In genomic region chr15:76059320-76060097, GRCh38 we compare ENCODE assay signal across 9 cellular contexts. TPM values are rescaled to one million over a fixed set of nuclear protein-coding genes. Genes with fewer than 3 reads are reported as not detected.
DNase-seq lines count a peak whose midpoint lies in the region; ATAC-seq and TF ChIP-seq lines count a peak whose summit lies in the region.
"Had no signal": no experiment of that assay in that cellular context is flagged by ENCODE, and none has a peak within 500 bp of the region (broad histone marks: within the 10 kb centered on the region; RNA-seq: fewer than 3 reads in every experiment).

Gene TMEM266 (plus strand): TSS chr15:76059985. CDS start chr15:76134264, 74,279 bp downstream.

- no peak within 1 kb of the TSS for H4K8ac ChIP-seq in mesenchymal stem cell (ENCODE audit: low read length)

- H2BK5ac ChIP-seq in mesenchymal stem cell (ENCODE audit: low read depth, low read length, poor library complexity, severe bottlenecking), result no peak within 1 kb of the TSS

- peak within 1 kb of the TSS; percentile 99 for H3K4me2 ChIP-seq in mesenchymal stem cell (ENCODE audit: low read length, poor library complexity, severe bottlenecking)

- H3K4me1 ChIP-seq in endocrine pancreas (ENCODE audit: control insufficient read depth, insufficient read depth, low read length) (peaks cover 7% of the 10 kb centered on the region), mesenchymal stem cell (ENCODE audit: control insufficient read depth, insufficient read depth, low read depth, low read length) (peaks cover 9% of the 10 kb centered on the region)

- H3K23ac ChIP-seq in mesenchymal stem cell (ENCODE audit: low read length in 2 of 2), result peak within 1 kb of the TSS in 1 of 2 experiments; percentile 89

- no peak for TF ChIP-seq EP300 in Ishikawa (IDR thresholded peaks at IDR 0.05; ENCODE audit: borderline replicate concordance)

- H2BK120ac ChIP-seq in mesenchymal stem cell (ENCODE audit: low read depth, low read length), result peak within 1 kb of the TSS; percentile 49

- no peak within 1 kb of the TSS for H2BK12ac ChIP-seq in mesenchymal stem cell (ENCODE audit: low read length in 2 of 2)

- no peaks in the 10 kb centered on the region for H3K27me3 ChIP-seq in endocrine pancreas (ENCODE audit: control insufficient read depth, insufficient read depth, low read length)
- H3K27me3 ChIP-seq in mesenchymal stem cell (ENCODE audit: control insufficient read depth in 1 of 2, insufficient read depth in 1 of 2, low read length in 2 of 2), result peaks cover 61 to 81% of the 10 kb centered on the region in 2 experiments

- H3K14ac ChIP-seq in mesenchymal stem cell (ENCODE audit: low read length in 2 of 2), result peak within 1 kb of the TSS in 1 of 2 experiments; percentile 70

- peak within 1 kb of the TSS; percentile 90 for H2AFZ ChIP-seq in mesenchymal stem cell (ENCODE audit: low read depth, low read length)

- WGBS in mesenchymal stem cell, result 1% methylated on average over 51 of the region's 106 CpGs

- H3K4me3 ChIP-seq in endocrine pancreas (ENCODE audit: control insufficient read depth, insufficient read depth, low read length) (peak within 1 kb of the TSS; percentile 72), mesenchymal stem cell (ENCODE audit: insufficient read depth in 1 of 2, low read depth in 1 of 2, low read length in 2 of 2) (peak within 1 kb of the TSS; percentile 76 to 81)

- peak within 1 kb of the TSS; percentile 71 for H3K9ac ChIP-seq in endocrine pancreas (ENCODE audit: control insufficient read depth, insufficient read depth, low read length)
- peak within 1 kb of the TSS; percentile 45 for H3K9ac ChIP-seq in mesenchymal stem cell (ENCODE audit: low read length)

- H3K36me3 ChIP-seq in endocrine pancreas (ENCODE audit: control insufficient read depth, insufficient read depth, low read length) (no peaks in the 10 kb centered on the region), mesenchymal stem cell (ENCODE audit: control insufficient read depth in 1 of 2, insufficient read depth in 2 of 2, low read depth in 1 of 2, low read length in 2 of 2) (no peaks in the 10 kb centered on the region)

- no peak for TF ChIP-seq RAD21 in Ishikawa (IDR thresholded peaks at IDR 0.05; ENCODE audit: low read depth)

- H3K18ac ChIP-seq in mesenchymal stem cell (ENCODE audit: low read depth in 1 of 2, low read length in 2 of 2), result peak within 1 kb of the TSS in 1 of 2 experiments; percentile 73

- H3K9me3 ChIP-seq in endocrine pancreas (ENCODE audit: control insufficient read depth, low read length) (no peaks in the 10 kb centered on the region), mesenchymal stem cell (ENCODE audit: control insufficient read depth, low read length) (no peaks in the 10 kb centered on the region)

- no peaks in the 10 kb centered on the region for H3K79me1 ChIP-seq in mesenchymal stem cell (replicated peaks; ENCODE audit: low read length, poor library complexity, severe bottlenecking)

- no peak for ATAC-seq in GM18909 (IDR thresholded peaks at IDR 0.05; ENCODE audit: poor library complexity, unreplicated experiment)

- TF ChIP-seq CTCF in VCaP (conservative IDR thresholded peaks at IDR 0.05), result peak; percentile 4; the same call in 1 of the 2 replicates

- H2BK15ac ChIP-seq in mesenchymal stem cell (ENCODE audit: low read depth, poor library complexity, severe bottlenecking), result no peak within 1 kb of the TSS

- no peak within 1 kb of the TSS for H4K91ac ChIP-seq in mesenchymal stem cell (ENCODE audit: low read length)

- no peak within 1 kb of the TSS for H3K4ac ChIP-seq in mesenchymal stem cell (ENCODE audit: low read depth in 1 of 2, low read length in 2 of 2)

- no peak within 1 kb of the TSS for H2AK5ac ChIP-seq in mesenchymal stem cell (ENCODE audit: low read length, severe bottlenecking)

- H3K27ac ChIP-seq in VCaP (peak within 1 kb of the TSS; percentile 63; the same call in 1 of the 2 replicates), mesenchymal stem cell (ENCODE audit: low read length, poor library complexity, severe bottlenecking) (no peak within 1 kb of the TSS)
- H3K27ac ChIP-seq: 22Rv1 had no signal

- peak; percentile 90 for DNase-seq in DMS 273 (lab: John Stamatoyannopoulos, UW; ENCODE audit: unreplicated experiment)
- DNase-seq in DMS 273 treated with DMSO at 0.1 percent for 48 hours (lab: John Stamatoyannopoulos, UW), result no peak
- peak; percentile 44 for DNase-seq in mesenchymal stem cell
- peak; percentile 30 for DNase-seq in superior temporal gyrus (ENCODE audit: extremely low spot score)

TF ChIP-seq in Ishikawa, 13 proteins besides CTCF, POLR2A, EP300 and RAD21:
- TF ChIP-seq MAX (IDR thresholded peaks at IDR 0.05) (no peak), ZBTB7A (IDR thresholded peaks at IDR 0.05; ENCODE audit: low read depth) (peak; percentile 93), CEBPB (IDR thresholded peaks at IDR 0.05) (no peak), REST (IDR thresholded peaks at IDR 0.05; ENCODE audit: low read depth) (no peak)

RNA-seq across cellular contexts. Expression of gene TMEM266, which starts in this region (rescaled TPM):
- polyA plus RNA-seq in mesenchymal stem cell (2013, experiment 1 of 2), result 0.08 TPM
- 0.08 TPM for polyA plus RNA-seq in mesenchymal stem cell (2013, experiment 2 of 2)
